26 cellular contexts compared by ENCODE assay signal in genomic region chr11:27997344-27997743, GRCh38.
"Had no signal": no experiment of that assay in that cellular context is flagged by ENCODE, and none has a peak within 500 bp of the region (broad histone marks: within the 10 kb centered on the region; RNA-seq: fewer than 3 reads in every experiment).

No MANE protein-coding gene starts in this region.

- H3K4me3 ChIP-seq: breast epithelium had no signal

- H3K27ac ChIP-seq: breast epithelium, KMS-11, WERI-Rb-1 had no signal

- ATAC-seq: activated CD8-positive, alpha-beta T cell treated with anti-CD3 and anti-CD28 coated beads for 36 hours; activated T-cell treated with anti-CD3 and anti-CD28 coated beads, Interleukin-2, amount 50 U/mL, for 72 hours; Panc1; Right ventricle myocardium inferior had no signal

- DNase-seq: activated CD4-positive, alpha-beta T cell treated with anti-CD3 and anti-CD28 coated beads for 4 hours; activated CD8-positive, alpha-beta memory T cell treated with anti-CD3 and anti-CD28 coated beads, Interleukin-2, amount 50 U/mL, for 4 hours; activated CD8-positive, alpha-beta T cell treated with anti-CD3 and anti-CD28 coated beads for 36 hours; activated gamma-delta T cell treated with Interleukin-2 at 50 U/mL for 16 hours; activated naive CD4-positive, alpha-beta T cell treated with anti-CD3 and anti-CD28 coated beads, Interleukin-2, amount 10 ng/mL, durations not matched to agents 7 days and 5 days; activated naive CD8-positive, alpha-beta T cell treated with anti-CD3 and anti-CD28 coated beads for 36 hours; activated T-cell treated with anti-CD3 and anti-CD28 coated beads, Interleukin-2, amount 50 U/mL, for 72 hours; anterior cingulate cortex; caudate nucleus; NCI-H1092; NCI-H1417; NCI-H1694; NCI-H2029; NCI-H2107; NCI-H2171 treated with DMSO at 0.1 percent for 48 hours; NCI-H510A treated with DMSO at 0.1 percent for 48 hours; NCI-H69; NK-92 treated with Interleukin-12 subunit alpha and Interleukin-12 subunit beta, amount 100 ng/mL, for 24 hours; RPMI8226; SK-N-SH; T-helper 1 cell; WERI-Rb-1 had no signal

- H3K4me2 ChIP-seq: KMS-11, SK-N-SH had no signal

- H3K27me3 ChIP-seq: breast epithelium had no signal

- H3K36me3 ChIP-seq: breast epithelium, WERI-Rb-1 had no signal

- H3K4me1 ChIP-seq: breast epithelium had no signal
